ENCODE assay signal across 8 cellular contexts in genomic region chr5:39547548-39548154, GRCh38.
A peak's percentile ranks its signal among the peaks of the same experiment; 100 is the strongest.
DNase-seq lines count a peak whose midpoint lies in the region; ATAC-seq, FAIRE-seq and TF ChIP-seq lines count a peak whose summit lies in the region.

No MANE protein-coding gene starts in this region.

- peaks cover 1% of the 10 kb centered on the region for H3K36me3 Mint-ChIP-seq in mesothelial cell of epicardium

- no peaks in the 10 kb centered on the region for H3K36me3 ChIP-seq in effector memory CD4-positive, alpha-beta T cell (ENCODE audit: control insufficient read depth, insufficient read depth, low read length)

- DNase-seq in D341Med (ENCODE audit: low spot score) (peak; percentile 35), HFF-Myc (ENCODE audit: extremely low read depth, low read depth) (peak; percentile 57), RPMI8226 (peak; percentile 53), mesothelial cell of epicardium (ENCODE audit: low spot score in 2 of 2, unreplicated experiment in 2 of 2) (no peak), NCI-H1092 (lab: John Stamatoyannopoulos, UW) (no peak), GM12891 (ENCODE audit: insufficient read length, low spot score) (no peak)
- no peak for DNase-seq in effector memory CD4-positive, alpha-beta T cell

- H3K27me3 ChIP-seq in effector memory CD4-positive, alpha-beta T cell (replicated peaks; ENCODE audit: control insufficient read depth, insufficient read depth, low read length, poor library complexity, severe bottlenecking) = no peaks in the 10 kb centered on the region

- peak overlapping the region; percentile 37 for H3K27ac Mint-ChIP-seq in mesothelial cell of epicardium

- H3K4me1 Mint-ChIP-seq in mesothelial cell of epicardium = peaks cover 31% of the 10 kb centered on the region

- no peak for FAIRE-seq in GM12891 (lab: Jason Lieb, UNC)

- H3K4me3 Mint-ChIP-seq in mesothelial cell of epicardium = no peak overlapping the region

- no peak overlapping the region for H3K27ac ChIP-seq in effector memory CD4-positive, alpha-beta T cell (ENCODE audit: insufficient read depth, low read length, poor library complexity, severe bottlenecking)

- no peak overlapping the region for H3K4me3 ChIP-seq in HFF-Myc (replicated peaks; ENCODE audit: low read depth, low read length)
- peak overlapping the region; percentile 8 for H3K4me3 ChIP-seq in effector memory CD4-positive, alpha-beta T cell (ENCODE audit: insufficient read depth, low read depth, low read length, poor library complexity, severe bottlenecking)

- ATAC-seq in HG03460 (IDR thresholded peaks at IDR 0.05; ENCODE audit: unreplicated experiment) = no peak

- H3K27me3 Mint-ChIP-seq in mesothelial cell of epicardium (ENCODE audit: low read depth) = no peaks in the 10 kb centered on the region

- TF ChIP-seq POLR2A in GM12891 (IDR thresholded peaks at IDR 0.05; ENCODE audit: low read depth, low read length) = no peak

- no peaks in the 10 kb centered on the region for H3K4me1 ChIP-seq in effector memory CD4-positive, alpha-beta T cell (ENCODE audit: control insufficient read depth, insufficient read depth, low read length, poor library complexity, severe bottlenecking)

- peaks cover 6% of the 10 kb centered on the region for H3K9me3 Mint-ChIP-seq in mesothelial cell of epicardium

- no peaks in the 10 kb centered on the region for H3K9me3 ChIP-seq in effector memory CD4-positive, alpha-beta T cell (ENCODE audit: control insufficient read depth, low read length)

- TF ChIP-seq CTCF in HFF-Myc (IDR thresholded peaks at IDR 0.05; ENCODE audit: low read depth, low read length, missing control alignments) = peak; percentile 63
- TF ChIP-seq CTCF in mesothelial cell of epicardium (IDR thresholded peaks at IDR 0.05; ENCODE audit: unreplicated experiment) = peak; percentile 62

TF ChIP-seq in GM12891, 5 proteins besides CTCF, POLR2A, EP300 and RAD21:
- TF ChIP-seq SPI1 (IDR thresholded peaks at IDR 0.05; ENCODE audit: low read depth, low read length) (no peak), POLR2AphosphoS5 (IDR thresholded peaks at IDR 0.05; ENCODE audit: low read depth, low read length) (no peak), POU2F2 (IDR thresholded peaks at IDR 0.05; ENCODE audit: low read depth, low read length) (no peak), TAF1 (IDR thresholded peaks at IDR 0.05; ENCODE audit: low read depth, low read length) (no peak), PAX5 (IDR thresholded peaks at IDR 0.05; ENCODE audit: insufficient read depth, low read length, severe bottlenecking) (no peak)

Comparison
In these comparisons a context has a peak if more than half of its experiments do, and no peak if none do; other contexts are left out.
1. DNase-seq: peak in D341Med (single experiment), HFF-Myc (single experiment) and RPMI8226 (single experiment); none in effector memory CD4-positive, alpha-beta T cell (0 of 3), mesothelial cell of epicardium (0 of 2), NCI-H1092 (single experiment) and GM12891 (single experiment).